In genomic region chr13:19863323-19864017, GRCh38 we compare ENCODE assay signal across 8 cellular contexts.
A peak's percentile ranks its signal among the peaks of the same experiment; 100 is the strongest.
DNase-seq lines count a peak whose midpoint lies in the region; ATAC-seq and TF ChIP-seq lines count a peak whose summit lies in the region.

Gene ZMYM5 (minus strand): TSS chr13:19863649. CDS start chr13:19852180, 11,469 bp downstream.

- DNase-seq in ACHN = peak; percentile 96
- peak; percentile 93 for DNase-seq in NCI-H2227 treated with DMSO at 0.1 percent for 48 hours (lab: John Stamatoyannopoulos, UW)
- peak; percentile 99 to 100 for DNase-seq in cardiac fibroblast (ENCODE audit: low read depth in 2 of 2)
- DNase-seq in iPS-NIHi7 (ENCODE audit: extremely low spot score) = peak; percentile 97
- peak; percentile 99 for DNase-seq in smooth muscle cell of the brain vasculature (ENCODE audit: low read depth, low spot score)

- H3K4me3 ChIP-seq in WI38 (ENCODE audit: low read depth, low read length) = peak within 1 kb of the TSS; percentile 85
- peak within 1 kb of the TSS; percentile 78 to 84 for H3K4me3 ChIP-seq in cardiac fibroblast (replicated peaks in 1 of 2; ENCODE audit: low read depth in 2 of 2, low read length in 2 of 2)

- in situ Hi-C loops in ACHN (cut with HindIII; ENCODE audit: low pct_ligation_motif_present, low pct_unique_long_range_greater_than_20kb, low sequenced_read_pairs) = no loop called here

- TF ChIP-seq CTCF in WI38 (IDR thresholded peaks at IDR 0.05; ENCODE audit: low read depth, low read length) = no peak
- no peak for TF ChIP-seq CTCF in cardiac fibroblast (IDR thresholded peaks at IDR 0.05; ENCODE audit: low read depth, low read length)

- ATAC-seq in GM18873 (IDR thresholded peaks at IDR 0.05; ENCODE audit: low FRiP score, unreplicated experiment) (peak; percentile 81), HG03139 (IDR thresholded peaks at IDR 0.05; ENCODE audit: unreplicated experiment) (peak; percentile 86)

Comparison
In these comparisons a context has a peak if more than half of its experiments do, and no peak if none do; other contexts are left out.
1. Peak in every context shown above with its lines: DNase-seq, ATAC-seq and H3K4me3 ChIP-seq.